ENCODE assay signal across 8 cellular contexts in the genomic region with DNA sequence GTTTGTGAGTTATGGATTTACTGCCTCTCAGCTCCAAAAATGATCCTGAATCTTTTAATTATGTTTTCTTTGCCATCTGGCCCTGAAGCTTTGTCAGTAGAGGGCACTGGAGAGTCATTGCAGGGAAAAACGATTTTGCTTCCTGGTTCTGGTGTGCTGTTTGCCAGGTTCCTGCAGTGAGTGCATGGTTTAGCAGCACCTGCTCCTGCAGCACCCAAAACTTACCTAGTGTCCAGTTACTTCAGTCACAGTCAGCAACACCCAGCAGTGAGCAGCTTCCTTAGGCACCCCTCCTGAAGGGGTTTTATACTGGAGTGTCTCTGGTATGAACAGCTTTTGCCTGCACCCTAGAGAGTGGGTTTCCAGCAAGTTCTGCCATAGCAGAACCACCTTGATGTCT. TPM values are rescaled to one million over a fixed set of nuclear protein-coding genes. Genes with fewer than 3 reads are reported as not detected.
A peak's percentile ranks its signal among the peaks of the same experiment; 100 is the strongest.
DNase-seq lines count a peak whose midpoint lies in the region; ATAC-seq and TF ChIP-seq lines count a peak whose summit lies in the region.

No MANE protein-coding gene starts in this region.

- no peak overlapping the region for H3K4me3 Mint-ChIP-seq in T-helper 2 cell treated with Interferon-gamma antibody and Interleukin-4, amounts not matched to agents 5 μg/mL and 100 μg/mL, for 36 hours

- no peaks in the 10 kb centered on the region for H3K27me3 Mint-ChIP-seq in T-helper 2 cell treated with Interferon-gamma antibody and Interleukin-4, amounts not matched to agents 5 μg/mL and 100 μg/mL, for 36 hours (ENCODE audit: low read depth)

- peaks cover 16% of the 10 kb centered on the region for H3K4me1 Mint-ChIP-seq in T-helper 2 cell treated with Interferon-gamma antibody and Interleukin-4, amounts not matched to agents 5 μg/mL and 100 μg/mL, for 36 hours (ENCODE audit: low read depth)

- TF ChIP-seq CTCF in breast epithelium (IDR thresholded peaks at IDR 0.05), result peak in 2 of 3 donors; percentile 56 to 69

- ATAC-seq in left colon, result peak; percentile 82
- ATAC-seq in GM18517 (IDR thresholded peaks at IDR 0.05; ENCODE audit: unreplicated experiment), result no peak

- no peak overlapping the region for H3K27ac ChIP-seq in breast epithelium

- no peaks in the 10 kb centered on the region for H3K36me3 ChIP-seq in breast epithelium

- no peak for TF ChIP-seq POLR2A in breast epithelium (IDR thresholded peaks at IDR 0.05)

- peak; percentile 57 for DNase-seq in stimulated activated CD4-positive, alpha-beta T cell treated with anti-CD3 and anti-CD28 coated beads, Interleukin-15, amount 100 ng/mL, for 24 hours
- DNase-seq in stimulated activated CD4-positive, alpha-beta T cell treated with anti-CD3 and anti-CD28 coated beads, Interleukin-1b, Interleukin-23, amount 100 ng/mL, for 48 hours, result no peak
- DNase-seq in NCI-H2081 (lab: John Stamatoyannopoulos, UW) (peak; percentile 71 to 89), breast epithelium (ENCODE audit: low spot score in 2 of 2) (no peak), left colon (peak in 1 of 2 donors; percentile 54)
- DNase-seq in T-helper 2 cell treated with Interferon-gamma antibody and Interleukin-4, amounts not matched to agents 5 μg/mL and 100 μg/mL, for 36 hours (ENCODE audit: low spot score), result peak; percentile 43
- DNase-seq in stimulated activated naive CD4-positive, alpha-beta T cell (lab: John Stamatoyannopoulos, UW), result peak in 4 of 6 experiments; percentile 7 to 62 (median 46)

- no peaks in the 10 kb centered on the region for H3K4me1 ChIP-seq in breast epithelium

- H3K27me3 ChIP-seq in breast epithelium, result no peaks in the 10 kb centered on the region

- H3K36me3 Mint-ChIP-seq in T-helper 2 cell treated with Interferon-gamma antibody and Interleukin-4, amounts not matched to agents 5 μg/mL and 100 μg/mL, for 36 hours (ENCODE audit: low read depth), result peaks cover 3% of the 10 kb centered on the region

- no peak overlapping the region for H3K4me3 ChIP-seq in breast epithelium

- H3K9me3 ChIP-seq in breast epithelium, result no peaks in the 10 kb centered on the region

- peaks cover 19% of the 10 kb centered on the region for H3K9me3 Mint-ChIP-seq in T-helper 2 cell treated with Interferon-gamma antibody and Interleukin-4, amounts not matched to agents 5 μg/mL and 100 μg/mL, for 36 hours

- intact Hi-C loops in breast epithelium (cut with DNase I; ENCODE audit: low total_unique reads) (no loop called here), left colon (cut with DNase I, micrococcal nuclease) (no loop called here)

- no peak overlapping the region for H3K27ac Mint-ChIP-seq in T-helper 2 cell treated with Interferon-gamma antibody and Interleukin-4, amounts not matched to agents 5 μg/mL and 100 μg/mL, for 36 hours

RNA-seq across cellular contexts. Expression of a gene that starts 6.0 kb away (rescaled TPM):
- total RNA-seq in breast epithelium (10 to 100 TPM; 31.7 to 66.2 (median 47.5) TPM), left colon (10 to 100 TPM; 47.1 to 48.7 TPM)

RNA-seq across cellular contexts. Expression of a gene that starts 55.9 kb away (rescaled TPM):
- total RNA-seq in breast epithelium (under 1 TPM in 1 of 3 donors, not detected in 2; 0.33 TPM), left colon (10 to 100 TPM; 58.8 to 62.5 TPM)

RNA-seq across cellular contexts. Expression of a gene that starts 58.2 kb away (rescaled TPM):
- total RNA-seq in breast epithelium (not detected), left colon (1 to 10 TPM; 5.6 to 6.3 TPM)

Comparison
In these comparisons a context has a peak if more than half of its experiments do, and no peak if none do; other contexts are left out.
1. DNase-seq: peak in stimulated activated CD4-positive, alpha-beta T cell treated with anti-CD3 and anti-CD28 coated beads, Interleukin-15, amount 100 ng/mL, for 24 hours (single experiment), NCI-H2081 (2 of 2), T-helper 2 cell treated with Interferon-gamma antibody and Interleukin-4, amounts not matched to agents 5 μg/mL and 100 μg/mL, for 36 hours (single experiment) and stimulated activated naive CD4-positive, alpha-beta T cell (4 of 6); none in stimulated activated CD4-positive, alpha-beta T cell treated with anti-CD3 and anti-CD28 coated beads, Interleukin-1b, Interleukin-23, amount 100 ng/mL, for 48 hours (single experiment) and breast epithelium (0 of 2).
2. RNA of a gene that starts 55.9 kb away (total RNA-seq): 58.8 to 62.5 TPM in left colon; 0.33 TPM in breast epithelium; every median in the first group is over 10 times any median in the second.
3. RNA of a gene that starts 58.2 kb away (total RNA-seq): 5.6 to 6.3 TPM in left colon; not detected in breast epithelium; every median in the first group is over 4 times any median in the second.